Comparison of ENCODE assay signal across 14 cellular contexts in the genomic region with DNA sequence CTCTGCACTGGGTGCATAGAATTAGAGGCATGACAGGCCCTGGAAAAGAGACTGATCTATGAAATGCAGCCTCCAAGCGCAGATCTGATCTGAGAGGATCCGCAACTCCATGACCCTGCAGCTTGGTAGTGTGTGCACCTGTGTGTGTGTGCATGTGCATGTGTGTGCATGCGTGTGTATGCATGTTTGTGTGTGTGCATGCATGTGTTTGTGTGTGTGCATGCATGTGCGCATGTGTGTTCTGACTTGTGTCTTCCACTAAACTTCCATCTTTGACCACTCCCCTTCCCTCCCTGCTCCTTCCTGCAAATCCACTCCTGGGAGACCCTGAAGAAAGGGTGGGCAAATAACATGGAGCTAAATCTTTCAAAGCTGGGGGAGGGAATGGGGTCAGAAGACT.
DNase-seq lines count a peak whose midpoint lies in the region; ATAC-seq, FAIRE-seq and TF ChIP-seq lines count a peak whose summit lies in the region.
"Had no signal": no experiment of that assay in that cellular context is flagged by ENCODE, and none has a peak within 500 bp of the region (broad histone marks: within the 10 kb centered on the region; RNA-seq: fewer than 3 reads in every experiment).

No MANE protein-coding gene starts in this region.

- no peaks in the 10 kb centered on the region for H3K79me2 ChIP-seq in GM12878 (ENCODE audit: control insufficient read depth, insufficient read depth, low read length)
- no peaks in the 10 kb centered on the region for H3K79me2 ChIP-seq in trophoblast cell (ENCODE audit: control insufficient read depth, insufficient read depth, low read length, poor library complexity)

- no peak overlapping the region for H3K18ac ChIP-seq in trophoblast cell (ENCODE audit: low read length)

- H4K20me1 ChIP-seq in GM12878 (ENCODE audit: control insufficient read depth, insufficient read depth), result no peaks in the 10 kb centered on the region
- H4K20me1 ChIP-seq: BLaER1 treated with 17β-estradiol and CSF1 and Interleukin-3, amounts not matched to agents 10 nM and 100 nM had no signal

- SMC1A ChIA-PET in GM12878 (lab: Charles Lee; ENCODE audit: uncharacterized antibody, unreplicated experiment), result interaction anchor here (0.6 to 0.7 kb wide), 2 partner anchors 11 to 54 kb away, joined by 3 read pairs; no protein-coding TSS in a partner anchor

- no peak for TF ChIP-seq EP300 in GM12878 (IDR thresholded peaks at IDR 0.05; ENCODE audit: borderline replicate concordance in 1 of 2, control insufficient read depth in 1 of 2, low read depth in 2 of 2, low read length in 2 of 2)

- in situ Hi-C loops in GM12878 (cut with MboI), result no loop called here

- POLR2A ChIA-PET in GM12878 (lab: Charles Lee), result no interaction called here

- no peaks in the 10 kb centered on the region for H3K36me3 ChIP-seq in right atrium auricular region
- H3K36me3 ChIP-seq in heart right ventricle, result no peaks in the 10 kb centered on the region
- no peaks in the 10 kb centered on the region for H3K36me3 ChIP-seq in GM12878 (ENCODE audit: control insufficient read depth in 2 of 2, insufficient read depth in 2 of 2, low read length in 1 of 2)
- no peaks in the 10 kb centered on the region for H3K36me3 ChIP-seq in trophoblast cell (ENCODE audit: control insufficient read depth in 1 of 2, insufficient read depth in 2 of 2, low read length in 2 of 2)
- H3K36me3 ChIP-seq: BLaER1 treated with 17β-estradiol and CSF1 and Interleukin-3, amounts not matched to agents 10 nM and 100 nM had no signal

- H3K4me1 ChIP-seq in right atrium auricular region (peaks cover 0 to 26% of the 10 kb centered on the region in 2 donors), heart right ventricle (peaks cover 0 to 17% (median under 1%) of the 10 kb centered on the region in 9 donors), GM12878 (ENCODE audit: control insufficient read depth, insufficient read depth, low read length) (peaks cover 12% of the 10 kb centered on the region), trophoblast cell (ENCODE audit: control insufficient read depth in 1 of 2, insufficient read depth in 2 of 2, low read length in 2 of 2) (no peaks in the 10 kb centered on the region)

- H3K27ac ChIP-seq in right atrium auricular region (peak overlapping the region; percentile 69 to 74), heart right ventricle (peak overlapping the region in 4 of 10 donors; percentile 14 to 64 (median 44)), GM12878 (ENCODE audit: control insufficient read depth, insufficient read depth) (no peak overlapping the region), trophoblast cell (ENCODE audit: low read depth, low read length) (no peak overlapping the region)
- H3K27ac ChIP-seq: BLaER1 treated with 17β-estradiol and CSF1 and Interleukin-3, amounts not matched to agents 10 nM and 100 nM had no signal

- H2BK120ac ChIP-seq in trophoblast cell (ENCODE audit: insufficient read depth, low read length, poor library complexity), result no peak overlapping the region

- FAIRE-seq in GM12878 (lab: Jason Lieb, UNC) (no peak), urothelium cell line (lab: Jason Lieb, UNC) (peak; percentile 65)
- FAIRE-seq: GM12891 had no signal

- intact Hi-C loops in heart right ventricle (cut with DNase I), result loop anchor here in 1 of 10 donors (2.0 kb wide), 1 partner anchor 259 kb away; no protein-coding TSS in a partner anchor
- intact Hi-C loops in GM12878 (cut with micrococcal nuclease; ENCODE audit: unreplicated experiment), result loop anchor here (5.0 kb wide), 1 partner anchor 539 kb away; no protein-coding TSS in a partner anchor

- H3K27me3 ChIP-seq in right atrium auricular region (no peaks in the 10 kb centered on the region), heart right ventricle (no peaks in the 10 kb centered on the region), GM12878 (replicated peaks in 1 of 2; ENCODE audit: control insufficient read depth in 2 of 2, insufficient read depth in 2 of 2, low read length in 1 of 2) (no peaks in the 10 kb centered on the region), trophoblast cell (ENCODE audit: insufficient read depth, low read length) (no peaks in the 10 kb centered on the region)
- H3K27me3 ChIP-seq: BLaER1 treated with 17β-estradiol and CSF1 and Interleukin-3, amounts not matched to agents 10 nM and 100 nM had no signal

- H3K4ac ChIP-seq in trophoblast cell (ENCODE audit: low read depth, low read length), result no peak overlapping the region

- CTCF ChIA-PET in GM12878 (lab: Yijun Ruan, JAX), result interaction anchor here (1.5 kb wide), 1 partner anchor 313 kb away, joined by 4 read pairs; no protein-coding TSS in a partner anchor

- H3K14ac ChIP-seq in trophoblast cell (ENCODE audit: low read length), result no peak overlapping the region

- 97% methylated on average over 4 of the region's 4 CpGs for WGBS in heart right ventricle, 2 donors
- WGBS in GM12878 (ENCODE audit: insufficient coverage, insufficient replicate concordance, low lambda C conversion rate, missing lambda C conversion rate), result 96% methylated on average over 4 of the region's 4 CpGs
- WGBS in trophoblast cell (ENCODE audit: extremely low coverage, insufficient coverage, insufficient read length), result no CpG with 5 or more reads among the region's 4 CpGs

- RAD21 ChIA-PET in GM12878 (lab: Charles Lee; ENCODE audit: unreplicated experiment), result interaction anchor here (0.6 to 1.2 kb wide), 2 partner anchors 54 to 112 kb away, joined by 3 read pairs; no protein-coding TSS in a partner anchor

- no peak overlapping the region for H4K12ac ChIP-seq in trophoblast cell (ENCODE audit: low read depth, low read length)

- H4K8ac ChIP-seq in trophoblast cell (ENCODE audit: low read depth, low read length), result no peak overlapping the region

- no peak overlapping the region for H2BK5ac ChIP-seq in trophoblast cell (ENCODE audit: low read depth, low read length, poor library complexity)

- no TSS peak for BruUV-seq in GM12878 (replicated peaks; lab: Mats Ljungman, UMichigan)

- no peak overlapping the region for H3K9ac ChIP-seq in GM12878 (ENCODE audit: control insufficient read depth, insufficient read depth, low read length)
- H3K9ac ChIP-seq in trophoblast cell (ENCODE audit: low read length), result no peak overlapping the region
- H3K9ac ChIP-seq: BLaER1 treated with 17β-estradiol and CSF1 and Interleukin-3, amounts not matched to agents 10 nM and 100 nM had no signal

- no peaks in the 10 kb centered on the region for H3K9me3 ChIP-seq in right atrium auricular region
- no peaks in the 10 kb centered on the region for H3K9me3 ChIP-seq in heart right ventricle
- no peaks in the 10 kb centered on the region; the same call in 2 of the 3 replicates for H3K9me3 ChIP-seq in GM12878 (replicated peaks; ENCODE audit: control insufficient read depth, insufficient read depth, low read length)
- peaks cover 8% of the 10 kb centered on the region for H3K9me3 ChIP-seq in trophoblast cell (ENCODE audit: insufficient read depth, low read depth, low read length)

- no peaks in the 10 kb centered on the region for H3K79me1 ChIP-seq in trophoblast cell (ENCODE audit: low read length)

- no peak overlapping the region for H2BK12ac ChIP-seq in trophoblast cell (ENCODE audit: low read length)

- TF ChIP-seq POLR2A in GM12878 (IDR thresholded peaks at IDR 0.05; ENCODE audit: low read depth, low read length), result no peak

- H3K4me3 ChIP-seq in right atrium auricular region (peak overlapping the region in 1 of 2 donors; percentile 1), heart right ventricle (no peak overlapping the region), GM12878 (no peak overlapping the region), trophoblast cell (ENCODE audit: low read depth, low read length) (peak overlapping the region; percentile 51)
- H3K4me3 ChIP-seq: BLaER1 treated with 17β-estradiol and CSF1 and Interleukin-3, amounts not matched to agents 10 nM and 100 nM had no signal

- no peak overlapping the region for H3K4me2 ChIP-seq in GM12878 (ENCODE audit: control insufficient read depth, insufficient read depth)
- no peak overlapping the region for H3K4me2 ChIP-seq in trophoblast cell (ENCODE audit: low read length)
- H3K4me2 ChIP-seq: BLaER1 treated with 17β-estradiol and CSF1 and Interleukin-3, amounts not matched to agents 10 nM and 100 nM had no signal

- no peak for TF ChIP-seq RAD21 in GM12878 (IDR thresholded peaks at IDR 0.05; ENCODE audit: insufficient read depth, low read depth, low read length)

- H2AFZ ChIP-seq in GM12878 (ENCODE audit: control insufficient read depth, low read depth, low read length), result no peak overlapping the region
- no peak overlapping the region for H2AFZ ChIP-seq in trophoblast cell (ENCODE audit: insufficient read depth, low read length, poor library complexity)

- ATAC-seq in heart right ventricle (no peak), GM12878 (no peak)
- ATAC-seq: CD8-positive, alpha-beta T cell had no signal

- H3K23ac ChIP-seq in trophoblast cell (ENCODE audit: low read length), result no peak overlapping the region

- H2AK5ac ChIP-seq in trophoblast cell (ENCODE audit: low read length), result no peak overlapping the region

- no peak for DNase-seq in right atrium auricular region (ENCODE audit: low spot score)
- DNase-seq in heart right ventricle, result no peak
- DNase-seq in GM12878 (ENCODE audit: low read depth, low spot score), result no peak
- no peak for DNase-seq in trophoblast cell
- DNase-seq in urothelium cell line (ENCODE audit: low spot score), result no peak
- DNase-seq in superior temporal gyrus (ENCODE audit: extremely low spot score), result no peak
- DNase-seq in DMS53 (lab: John Stamatoyannopoulos, UW), result no peak
- DNase-seq: Calu3; CD8-positive, alpha-beta T cell; DND-41; EL; GOT3 had no signal

- no peak for TF ChIP-seq CTCF in right atrium auricular region (IDR thresholded peaks at IDR 0.05)
- no peak for TF ChIP-seq CTCF in heart right ventricle (IDR thresholded peaks at IDR 0.05)
- no peak for TF ChIP-seq CTCF in GM12878 (IDR thresholded peaks at IDR 0.05 in 2 of 3, conservative IDR thresholded peaks at IDR 0.05 in 1 of 3; ENCODE audit: control insufficient read depth in 2 of 3, extremely low read depth in 1 of 3, insufficient read depth in 1 of 3, low read depth in 3 of 3, low read length in 3 of 3)

- no peak overlapping the region for H4K91ac ChIP-seq in trophoblast cell (ENCODE audit: low read depth, low read length)

TF ChIP-seq in GM12878, 131 proteins besides CTCF, POLR2A, EP300 and RAD21 (continues in another document):
- TF ChIP-seq, protein P1, sequence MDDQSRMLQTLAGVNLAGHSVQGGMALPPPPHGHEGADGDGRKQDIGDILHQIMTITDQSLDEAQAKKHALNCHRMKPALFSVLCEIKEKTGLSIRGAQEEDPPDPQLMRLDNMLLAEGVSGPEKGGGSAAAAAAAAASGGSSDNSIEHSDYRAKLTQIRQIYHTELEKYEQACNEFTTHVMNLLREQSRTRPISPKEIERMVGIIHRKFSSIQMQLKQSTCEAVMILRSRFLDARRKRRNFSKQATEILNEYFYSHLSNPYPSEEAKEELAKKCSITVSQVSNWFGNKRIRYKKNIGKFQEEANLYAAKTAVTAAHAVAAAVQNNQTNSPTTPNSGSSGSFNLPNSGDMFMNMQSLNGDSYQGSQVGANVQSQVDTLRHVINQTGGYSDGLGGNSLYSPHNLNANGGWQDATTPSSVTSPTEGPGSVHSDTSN (IDR thresholded peaks at IDR 0.05; ENCODE audit: insufficient replicate concordance, low read depth, low read length), result peak; percentile 15

Comparison
In these comparisons a context has a peak if more than half of its experiments do, and no peak if none do; other contexts are left out.
1. H3K27ac ChIP-seq: peak in right atrium auricular region (2 of 2); none in GM12878 (single experiment) and trophoblast cell (single experiment).